1 cellular context compared by ENCODE assay signal in genomic region chr10:14571866-14572507, GRCh38.
TF ChIP-seq lines count a peak whose summit lies in the region.

No MANE protein-coding gene starts in this region.

TF ChIP-seq in HepG2, 621 proteins besides CTCF, POLR2A, EP300 and RAD21 (continued from another document and continues in another):
- TF ChIP-seq, protein P1, sequence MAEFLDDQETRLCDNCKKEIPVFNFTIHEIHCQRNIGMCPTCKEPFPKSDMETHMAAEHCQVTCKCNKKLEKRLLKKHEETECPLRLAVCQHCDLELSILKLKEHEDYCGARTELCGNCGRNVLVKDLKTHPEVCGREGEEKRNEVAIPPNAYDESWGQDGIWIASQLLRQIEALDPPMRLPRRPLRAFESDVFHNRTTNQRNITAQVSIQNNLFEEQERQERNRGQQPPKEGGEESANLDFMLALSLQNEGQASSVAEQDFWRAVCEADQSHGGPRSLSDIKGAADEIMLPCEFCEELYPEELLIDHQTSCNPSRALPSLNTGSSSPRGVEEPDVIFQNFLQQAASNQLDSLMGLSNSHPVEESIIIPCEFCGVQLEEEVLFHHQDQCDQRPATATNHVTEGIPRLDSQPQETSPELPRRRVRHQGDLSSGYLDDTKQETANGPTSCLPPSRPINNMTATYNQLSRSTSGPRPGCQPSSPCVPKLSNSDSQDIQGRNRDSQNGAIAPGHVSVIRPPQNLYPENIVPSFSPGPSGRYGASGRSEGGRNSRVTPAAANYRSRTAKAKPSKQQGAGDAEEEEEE (CRISPR knock-in tag; IDR thresholded peaks at IDR 0.05; ENCODE audit: borderline replicate concordance): no peak
- TF ChIP-seq MAFF (IDR thresholded peaks at IDR 0.05; ENCODE audit: low read depth, low read length): no peak
- no peak for TF ChIP-seq TGIF2 (CRISPR knock-in tag; IDR thresholded peaks at IDR 0.05)
- TF ChIP-seq ZNF317 (CRISPR knock-in tag; IDR thresholded peaks at IDR 0.05): 0 out of 2 replicates have a peak, but pooled peaks have one; percentile 48
- no peak for TF ChIP-seq ZKSCAN1 (IDR thresholded peaks at IDR 0.05; ENCODE audit: low read length)
- no peak for TF ChIP-seq HIVEP1 (CRISPR knock-in tag; IDR thresholded peaks at IDR 0.05)
- no peak for TF ChIP-seq FOXM1 (CRISPR knock-in tag; IDR thresholded peaks at IDR 0.05)
- no peak for TF ChIP-seq TCF12 (IDR thresholded peaks at IDR 0.05)
- TF ChIP-seq TCF12 (CRISPR knock-in tag; IDR thresholded peaks at IDR 0.05): no peak
- TF ChIP-seq DNMT1 (CRISPR knock-in tag; IDR thresholded peaks at IDR 0.05): no peak
- TF ChIP-seq LBX2 (CRISPR knock-in tag; IDR thresholded peaks at IDR 0.05; ENCODE audit: borderline replicate concordance): no peak
- TF ChIP-seq ZNF207 (IDR thresholded peaks at IDR 0.05; ENCODE audit: borderline replicate concordance): no peak
- peak; percentile 76; the same call in 1 of the 2 replicates for TF ChIP-seq HMGXB3 (CRISPR knock-in tag; IDR thresholded peaks at IDR 0.05; ENCODE audit: borderline replicate concordance)
- TF ChIP-seq ZSCAN12 (CRISPR knock-in tag; IDR thresholded peaks at IDR 0.05): no peak
- TF ChIP-seq STAT6 (CRISPR knock-in tag; IDR thresholded peaks at IDR 0.05; ENCODE audit: borderline replicate concordance): no peak
- no peak for TF ChIP-seq DMAP1 (CRISPR knock-in tag; IDR thresholded peaks at IDR 0.05)
- TF ChIP-seq ZNF577 (CRISPR knock-in tag; IDR thresholded peaks at IDR 0.05; ENCODE audit: borderline replicate concordance, low read depth): no peak
- TF ChIP-seq KLF11 (CRISPR knock-in tag; IDR thresholded peaks at IDR 0.05): no peak
- no peak for TF ChIP-seq ZNF512B (CRISPR knock-in tag; IDR thresholded peaks at IDR 0.05; ENCODE audit: borderline replicate concordance)
- no peak for TF ChIP-seq ZNF839 (CRISPR knock-in tag; IDR thresholded peaks at IDR 0.05; ENCODE audit: borderline replicate concordance)
- TF ChIP-seq PLRG1 (conservative IDR thresholded peaks at IDR 0.05): no peak
- TF ChIP-seq, protein P2, sequence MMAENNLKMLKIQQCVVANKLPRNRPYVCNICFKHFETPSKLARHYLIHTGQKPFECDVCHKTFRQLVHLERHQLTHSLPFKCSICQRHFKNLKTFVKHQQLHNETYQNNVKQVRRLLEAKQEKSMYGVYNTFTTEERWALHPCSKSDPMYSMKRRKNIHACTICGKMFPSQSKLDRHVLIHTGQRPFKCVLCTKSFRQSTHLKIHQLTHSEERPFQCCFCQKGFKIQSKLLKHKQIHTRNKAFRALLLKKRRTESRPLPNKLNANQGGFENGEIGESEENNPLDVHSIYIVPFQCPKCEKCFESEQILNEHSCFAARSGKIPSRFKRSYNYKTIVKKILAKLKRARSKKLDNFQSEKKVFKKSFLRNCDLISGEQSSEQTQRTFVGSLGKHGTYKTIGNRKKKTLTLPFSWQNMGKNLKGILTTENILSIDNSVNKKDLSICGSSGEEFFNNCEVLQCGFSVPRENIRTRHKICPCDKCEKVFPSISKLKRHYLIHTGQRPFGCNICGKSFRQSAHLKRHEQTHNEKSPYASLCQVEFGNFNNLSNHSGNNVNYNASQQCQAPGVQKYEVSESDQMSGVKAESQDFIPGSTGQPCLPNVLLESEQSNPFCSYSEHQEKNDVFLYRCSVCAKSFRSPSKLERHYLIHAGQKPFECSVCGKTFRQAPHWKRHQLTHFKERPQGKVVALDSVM (CRISPR knock-in tag; IDR thresholded peaks at IDR 0.05): no peak
- TF ChIP-seq ZSCAN29 (CRISPR knock-in tag; conservative IDR thresholded peaks at IDR 0.05): no peak
- TF ChIP-seq JARID2 (CRISPR knock-in tag; IDR thresholded peaks at IDR 0.05; ENCODE audit: insufficient replicate concordance): no peak
- TF ChIP-seq, protein P3, sequence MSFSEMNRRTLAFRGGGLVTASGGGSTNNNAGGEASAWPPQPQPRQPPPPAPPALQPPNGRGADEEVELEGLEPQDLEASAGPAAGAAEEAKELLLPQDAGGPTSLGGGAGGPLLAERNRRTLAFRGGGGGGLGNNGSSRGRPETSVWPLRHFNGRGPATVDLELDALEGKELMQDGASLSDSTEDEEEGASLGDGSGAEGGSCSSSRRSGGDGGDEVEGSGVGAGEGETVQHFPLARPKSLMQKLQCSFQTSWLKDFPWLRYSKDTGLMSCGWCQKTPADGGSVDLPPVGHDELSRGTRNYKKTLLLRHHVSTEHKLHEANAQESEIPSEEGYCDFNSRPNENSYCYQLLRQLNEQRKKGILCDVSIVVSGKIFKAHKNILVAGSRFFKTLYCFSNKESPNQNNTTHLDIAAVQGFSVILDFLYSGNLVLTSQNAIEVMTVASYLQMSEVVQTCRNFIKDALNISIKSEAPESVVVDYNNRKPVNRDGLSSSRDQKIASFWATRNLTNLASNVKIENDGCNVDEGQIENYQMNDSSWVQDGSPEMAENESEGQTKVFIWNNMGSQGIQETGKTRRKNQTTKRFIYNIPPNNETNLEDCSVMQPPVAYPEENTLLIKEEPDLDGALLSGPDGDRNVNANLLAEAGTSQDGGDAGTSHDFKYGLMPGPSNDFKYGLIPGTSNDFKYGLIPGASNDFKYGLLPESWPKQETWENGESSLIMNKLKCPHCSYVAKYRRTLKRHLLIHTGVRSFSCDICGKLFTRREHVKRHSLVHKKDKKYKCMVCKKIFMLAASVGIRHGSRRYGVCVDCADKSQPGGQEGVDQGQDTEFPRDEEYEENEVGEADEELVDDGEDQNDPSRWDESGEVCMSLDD (CRISPR knock-in tag; IDR thresholded peaks at IDR 0.05; ENCODE audit: borderline replicate concordance): no peak
- TF ChIP-seq, protein P4, sequence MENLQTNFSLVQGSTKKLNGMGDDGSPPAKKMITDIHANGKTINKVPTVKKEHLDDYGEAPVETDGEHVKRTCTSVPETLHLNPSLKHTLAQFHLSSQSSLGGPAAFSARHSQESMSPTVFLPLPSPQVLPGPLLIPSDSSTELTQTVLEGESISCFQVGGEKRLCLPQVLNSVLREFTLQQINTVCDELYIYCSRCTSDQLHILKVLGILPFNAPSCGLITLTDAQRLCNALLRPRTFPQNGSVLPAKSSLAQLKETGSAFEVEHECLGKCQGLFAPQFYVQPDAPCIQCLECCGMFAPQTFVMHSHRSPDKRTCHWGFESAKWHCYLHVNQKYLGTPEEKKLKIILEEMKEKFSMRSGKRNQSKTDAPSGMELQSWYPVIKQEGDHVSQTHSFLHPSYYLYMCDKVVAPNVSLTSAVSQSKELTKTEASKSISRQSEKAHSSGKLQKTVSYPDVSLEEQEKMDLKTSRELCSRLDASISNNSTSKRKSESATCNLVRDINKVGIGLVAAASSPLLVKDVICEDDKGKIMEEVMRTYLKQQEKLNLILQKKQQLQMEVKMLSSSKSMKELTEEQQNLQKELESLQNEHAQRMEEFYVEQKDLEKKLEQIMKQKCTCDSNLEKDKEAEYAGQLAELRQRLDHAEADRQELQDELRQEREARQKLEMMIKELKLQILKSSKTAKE (CRISPR knock-in tag; IDR thresholded peaks at IDR 0.05; ENCODE audit: borderline replicate concordance): peak; percentile 89
- peak; percentile 61 for TF ChIP-seq ELF1 (CRISPR knock-in tag; IDR thresholded peaks at IDR 0.05)
- TF ChIP-seq ZNF451 (CRISPR knock-in tag; IDR thresholded peaks at IDR 0.05): no peak
